1 cellular context compared by ENCODE assay signal in the genomic region with DNA sequence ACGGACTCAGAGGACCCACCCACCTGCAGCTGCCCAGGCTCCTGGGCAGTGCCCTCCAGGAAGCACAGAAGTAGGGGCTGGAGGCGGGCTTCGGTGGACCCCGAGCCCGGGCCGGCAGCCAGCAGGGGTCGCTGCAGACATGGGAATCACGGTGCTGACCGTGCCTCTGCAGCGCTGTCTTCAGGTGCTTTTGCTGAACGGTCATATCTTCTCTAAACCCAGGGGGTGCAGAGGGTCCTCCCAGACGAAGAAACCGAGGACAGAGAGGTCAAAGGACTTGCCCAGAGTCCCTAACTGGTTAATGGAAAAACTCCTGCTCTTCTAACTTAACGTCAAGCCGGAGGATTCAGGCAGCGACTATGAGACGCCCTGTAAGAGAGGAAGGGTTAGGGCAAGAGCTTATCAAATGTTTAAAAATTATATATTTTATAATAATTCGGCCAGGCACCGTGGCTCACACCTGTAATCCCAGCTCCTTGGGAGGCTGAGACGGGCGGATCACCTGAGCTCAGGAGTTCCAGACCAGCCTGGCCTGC.
TF ChIP-seq lines count a peak whose summit lies in the region.

No MANE protein-coding gene starts in this region.

TF ChIP-seq in K562, 482 proteins besides CTCF, POLR2A, EP300 and RAD21 (continues in another document):
- TF ChIP-seq RB1 (IDR thresholded peaks at IDR 0.05; ENCODE audit: low read depth) (peak; percentile 97), ZNF347 (CRISPR knock-in tag; IDR thresholded peaks at IDR 0.05; ENCODE audit: low read depth) (no peak), CREM (IDR thresholded peaks at IDR 0.05; ENCODE audit: low read depth) (peak; percentile 67), HOXB6 (CRISPR knock-in tag; IDR thresholded peaks at IDR 0.05; ENCODE audit: borderline replicate concordance) (no peak), CXXC5 (CRISPR knock-in tag; IDR thresholded peaks at IDR 0.05) (peak; percentile 41; the same call in 1 of the 2 replicates), NFRKB (IDR thresholded peaks at IDR 0.05; ENCODE audit: low read depth) (no peak), SMARCC2 (IDR thresholded peaks at IDR 0.05; ENCODE audit: low read depth) (0 out of 2 replicates have a peak, but pooled peaks have one; percentile 29), ELF2 (CRISPR knock-in tag; IDR thresholded peaks at IDR 0.05) (no peak), MAFK (IDR thresholded peaks at IDR 0.05; ENCODE audit: low read length) (0 out of 2 replicates have a peak, but pooled peaks have one; percentile 29), RCOR1 (IDR thresholded peaks at IDR 0.05; ENCODE audit: borderline replicate concordance in 1 of 2, low read depth in 2 of 2, low read length in 2 of 2) (0 out of 4 replicates have a peak, but pooled peaks of 1 of the 2 experiments have one; percentile 17), KHSRP (IDR thresholded peaks at IDR 0.05) (no peak), C11orf30 (IDR thresholded peaks at IDR 0.05; ENCODE audit: low read depth) (peak; percentile 11; the same call in 1 of the 2 replicates), KLF16 (IDR thresholded peaks at IDR 0.05) (peak; percentile 55; the same call in 1 of the 2 replicates), ZNF41 (CRISPR knock-in tag; conservative IDR thresholded peaks at IDR 0.05) (no peak), YY1 (IDR thresholded peaks at IDR 0.05; ENCODE audit: borderline replicate concordance in 1 of 3, control insufficient read depth in 1 of 3, extremely low read depth in 1 of 3, insufficient read depth in 3 of 3, insufficient read length in 1 of 3, insufficient replicate concordance in 2 of 3, low read depth in 1 of 3, low read length in 2 of 3) (peak in 2 of 3 experiments; percentile 36 to 59), CBX3 (IDR thresholded peaks at IDR 0.05; ENCODE audit: borderline replicate concordance in 1 of 2, low read length in 2 of 2) (0 out of 3 replicates have a peak, but pooled peaks of 1 of the 2 experiments have one; percentile 30), GATAD2A (IDR thresholded peaks at IDR 0.05) (peak; percentile 96; the same call in 1 of the 2 replicates), TFAM (CRISPR knock-in tag; conservative IDR thresholded peaks at IDR 0.05) (no peak), ZNF436 (CRISPR knock-in tag; IDR thresholded peaks at IDR 0.05) (no peak), HNRNPL (IDR thresholded peaks at IDR 0.05; ENCODE audit: low read depth, low read length) (0 out of 2 replicates have a peak, but pooled peaks have one; percentile 68), MAZ (CRISPR knock-in tag; conservative IDR thresholded peaks at IDR 0.05 in 1 of 2, IDR thresholded peaks at IDR 0.05 in 1 of 2) (peak in 1 of 2 experiments; percentile 78; a peak in 3 of 4 replicates), GABPB2 (CRISPR knock-in tag; conservative IDR thresholded peaks at IDR 0.05) (no peak), MYNN (IDR thresholded peaks at IDR 0.05) (peak; percentile 76; the same call in 1 of the 2 replicates), MYNN (CRISPR knock-in tag; IDR thresholded peaks at IDR 0.05) (no peak), HMGN3 (IDR thresholded peaks at IDR 0.05; ENCODE audit: borderline replicate concordance, extremely low read depth, insufficient read length, low read depth, low read length) (peak; percentile 56), ATF7 (IDR thresholded peaks at IDR 0.05) (peak; percentile 55; the same call in 1 of the 2 replicates), SAFB2 (IDR thresholded peaks at IDR 0.05; ENCODE audit: borderline replicate concordance, low read depth, low read length, severe bottlenecking) (no peak)
- TF ChIP-seq, protein P1, sequence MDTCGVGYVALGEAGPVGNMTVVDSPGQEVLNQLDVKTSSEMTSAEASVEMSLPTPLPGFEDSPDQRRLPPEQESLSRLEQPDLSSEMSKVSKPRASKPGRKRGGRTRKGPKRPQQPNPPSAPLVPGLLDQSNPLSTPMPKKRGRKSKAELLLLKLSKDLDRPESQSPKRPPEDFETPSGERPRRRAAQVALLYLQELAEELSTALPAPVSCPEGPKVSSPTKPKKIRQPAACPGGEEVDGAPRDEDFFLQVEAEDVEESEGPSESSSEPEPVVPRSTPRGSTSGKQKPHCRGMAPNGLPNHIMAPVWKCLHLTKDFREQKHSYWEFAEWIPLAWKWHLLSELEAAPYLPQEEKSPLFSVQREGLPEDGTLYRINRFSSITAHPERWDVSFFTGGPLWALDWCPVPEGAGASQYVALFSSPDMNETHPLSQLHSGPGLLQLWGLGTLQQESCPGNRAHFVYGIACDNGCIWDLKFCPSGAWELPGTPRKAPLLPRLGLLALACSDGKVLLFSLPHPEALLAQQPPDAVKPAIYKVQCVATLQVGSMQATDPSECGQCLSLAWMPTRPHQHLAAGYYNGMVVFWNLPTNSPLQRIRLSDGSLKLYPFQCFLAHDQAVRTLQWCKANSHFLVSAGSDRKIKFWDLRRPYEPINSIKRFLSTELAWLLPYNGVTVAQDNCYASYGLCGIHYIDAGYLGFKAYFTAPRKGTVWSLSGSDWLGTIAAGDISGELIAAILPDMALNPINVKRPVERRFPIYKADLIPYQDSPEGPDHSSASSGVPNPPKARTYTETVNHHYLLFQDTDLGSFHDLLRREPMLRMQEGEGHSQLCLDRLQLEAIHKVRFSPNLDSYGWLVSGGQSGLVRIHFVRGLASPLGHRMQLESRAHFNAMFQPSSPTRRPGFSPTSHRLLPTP (IDR thresholded peaks at IDR 0.05; ENCODE audit: borderline replicate concordance, extremely low read depth, insufficient read length): peak; percentile 67
- TF ChIP-seq, protein P2, sequence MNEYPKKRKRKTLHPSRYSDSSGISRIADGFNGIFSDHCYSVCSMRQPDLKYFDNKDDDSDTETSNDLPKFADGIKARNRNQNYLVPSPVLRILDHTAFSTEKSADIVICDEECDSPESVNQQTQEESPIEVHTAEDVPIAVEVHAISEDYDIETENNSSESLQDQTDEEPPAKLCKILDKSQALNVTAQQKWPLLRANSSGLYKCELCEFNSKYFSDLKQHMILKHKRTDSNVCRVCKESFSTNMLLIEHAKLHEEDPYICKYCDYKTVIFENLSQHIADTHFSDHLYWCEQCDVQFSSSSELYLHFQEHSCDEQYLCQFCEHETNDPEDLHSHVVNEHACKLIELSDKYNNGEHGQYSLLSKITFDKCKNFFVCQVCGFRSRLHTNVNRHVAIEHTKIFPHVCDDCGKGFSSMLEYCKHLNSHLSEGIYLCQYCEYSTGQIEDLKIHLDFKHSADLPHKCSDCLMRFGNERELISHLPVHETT (CRISPR knock-in tag; conservative IDR thresholded peaks at IDR 0.05 in 1 of 2, IDR thresholded peaks at IDR 0.05 in 1 of 2): no peak
- TF ChIP-seq, protein P3, sequence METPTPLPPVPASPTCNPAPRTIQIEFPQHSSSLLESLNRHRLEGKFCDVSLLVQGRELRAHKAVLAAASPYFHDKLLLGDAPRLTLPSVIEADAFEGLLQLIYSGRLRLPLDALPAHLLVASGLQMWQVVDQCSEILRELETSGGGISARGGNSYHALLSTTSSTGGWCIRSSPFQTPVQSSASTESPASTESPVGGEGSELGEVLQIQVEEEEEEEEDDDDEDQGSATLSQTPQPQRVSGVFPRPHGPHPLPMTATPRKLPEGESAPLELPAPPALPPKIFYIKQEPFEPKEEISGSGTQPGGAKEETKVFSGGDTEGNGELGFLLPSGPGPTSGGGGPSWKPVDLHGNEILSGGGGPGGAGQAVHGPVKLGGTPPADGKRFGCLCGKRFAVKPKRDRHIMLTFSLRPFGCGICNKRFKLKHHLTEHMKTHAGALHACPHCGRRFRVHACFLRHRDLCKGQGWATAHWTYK (CRISPR knock-in tag; IDR thresholded peaks at IDR 0.05): 0 out of 2 replicates have a peak, but pooled peaks have one; percentile 58
- TF ChIP-seq, protein P4, sequence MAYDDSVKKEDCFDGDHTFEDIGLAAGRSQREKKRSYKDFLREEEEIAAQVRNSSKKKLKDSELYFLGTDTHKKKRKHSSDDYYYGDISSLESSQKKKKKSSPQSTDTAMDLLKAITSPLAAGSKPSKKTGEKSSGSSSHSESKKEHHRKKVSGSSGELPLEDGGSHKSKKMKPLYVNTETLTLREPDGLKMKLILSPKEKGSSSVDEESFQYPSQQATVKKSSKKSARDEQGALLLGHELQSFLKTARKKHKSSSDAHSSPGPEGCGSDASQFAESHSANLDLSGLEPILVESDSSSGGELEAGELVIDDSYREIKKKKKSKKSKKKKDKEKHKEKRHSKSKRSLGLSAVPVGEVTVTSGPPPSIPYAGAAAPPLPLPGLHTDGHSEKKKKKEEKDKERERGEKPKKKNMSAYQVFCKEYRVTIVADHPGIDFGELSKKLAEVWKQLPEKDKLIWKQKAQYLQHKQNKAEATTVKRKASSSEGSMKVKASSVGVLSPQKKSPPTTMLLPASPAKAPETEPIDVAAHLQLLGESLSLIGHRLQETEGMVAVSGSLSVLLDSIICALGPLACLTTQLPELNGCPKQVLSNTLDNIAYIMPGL (CRISPR knock-in tag; IDR thresholded peaks at IDR 0.05): no peak
- TF ChIP-seq, protein P5, sequence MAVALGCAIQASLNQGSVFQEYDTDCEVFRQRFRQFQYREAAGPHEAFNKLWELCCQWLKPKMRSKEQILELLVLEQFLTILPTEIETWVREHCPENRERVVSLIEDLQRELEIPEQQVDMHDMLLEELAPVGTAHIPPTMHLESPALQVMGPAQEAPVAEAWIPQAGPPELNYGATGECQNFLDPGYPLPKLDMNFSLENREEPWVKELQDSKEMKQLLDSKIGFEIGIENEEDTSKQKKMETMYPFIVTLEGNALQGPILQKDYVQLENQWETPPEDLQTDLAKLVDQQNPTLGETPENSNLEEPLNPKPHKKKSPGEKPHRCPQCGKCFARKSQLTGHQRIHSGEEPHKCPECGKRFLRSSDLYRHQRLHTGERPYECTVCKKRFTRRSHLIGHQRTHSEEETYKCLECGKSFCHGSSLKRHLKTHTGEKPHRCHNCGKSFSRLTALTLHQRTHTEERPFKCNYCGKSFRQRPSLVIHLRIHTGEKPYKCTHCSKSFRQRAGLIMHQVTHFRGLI (CRISPR knock-in tag; IDR thresholded peaks at IDR 0.05): no peak
- TF ChIP-seq, protein P6, sequence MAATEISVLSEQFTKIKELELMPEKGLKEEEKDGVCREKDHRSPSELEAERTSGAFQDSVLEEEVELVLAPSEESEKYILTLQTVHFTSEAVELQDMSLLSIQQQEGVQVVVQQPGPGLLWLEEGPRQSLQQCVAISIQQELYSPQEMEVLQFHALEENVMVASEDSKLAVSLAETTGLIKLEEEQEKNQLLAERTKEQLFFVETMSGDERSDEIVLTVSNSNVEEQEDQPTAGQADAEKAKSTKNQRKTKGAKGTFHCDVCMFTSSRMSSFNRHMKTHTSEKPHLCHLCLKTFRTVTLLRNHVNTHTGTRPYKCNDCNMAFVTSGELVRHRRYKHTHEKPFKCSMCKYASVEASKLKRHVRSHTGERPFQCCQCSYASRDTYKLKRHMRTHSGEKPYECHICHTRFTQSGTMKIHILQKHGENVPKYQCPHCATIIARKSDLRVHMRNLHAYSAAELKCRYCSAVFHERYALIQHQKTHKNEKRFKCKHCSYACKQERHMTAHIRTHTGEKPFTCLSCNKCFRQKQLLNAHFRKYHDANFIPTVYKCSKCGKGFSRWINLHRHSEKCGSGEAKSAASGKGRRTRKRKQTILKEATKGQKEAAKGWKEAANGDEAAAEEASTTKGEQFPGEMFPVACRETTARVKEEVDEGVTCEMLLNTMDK (IDR thresholded peaks at IDR 0.05; ENCODE audit: borderline replicate concordance, insufficient read depth, low read depth, low read length, poor library complexity, severe bottlenecking): peak; percentile 60
- TF ChIP-seq, protein P7, sequence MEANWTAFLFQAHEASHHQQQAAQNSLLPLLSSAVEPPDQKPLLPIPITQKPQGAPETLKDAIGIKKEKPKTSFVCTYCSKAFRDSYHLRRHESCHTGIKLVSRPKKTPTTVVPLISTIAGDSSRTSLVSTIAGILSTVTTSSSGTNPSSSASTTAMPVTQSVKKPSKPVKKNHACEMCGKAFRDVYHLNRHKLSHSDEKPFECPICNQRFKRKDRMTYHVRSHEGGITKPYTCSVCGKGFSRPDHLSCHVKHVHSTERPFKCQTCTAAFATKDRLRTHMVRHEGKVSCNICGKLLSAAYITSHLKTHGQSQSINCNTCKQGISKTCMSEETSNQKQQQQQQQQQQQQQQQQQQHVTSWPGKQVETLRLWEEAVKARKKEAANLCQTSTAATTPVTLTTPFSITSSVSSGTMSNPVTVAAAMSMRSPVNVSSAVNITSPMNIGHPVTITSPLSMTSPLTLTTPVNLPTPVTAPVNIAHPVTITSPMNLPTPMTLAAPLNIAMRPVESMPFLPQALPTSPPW (CRISPR knock-in tag; IDR thresholded peaks at IDR 0.05): peak; percentile 39; the same call in 1 of the 2 replicates
- TF ChIP-seq, protein P8, sequence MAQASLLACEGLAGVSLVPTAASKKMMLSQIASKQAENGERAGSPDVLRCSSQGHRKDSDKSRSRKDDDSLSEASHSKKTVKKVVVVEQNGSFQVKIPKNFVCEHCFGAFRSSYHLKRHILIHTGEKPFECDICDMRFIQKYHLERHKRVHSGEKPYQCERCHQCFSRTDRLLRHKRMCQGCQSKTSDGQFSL (CRISPR knock-in tag; IDR thresholded peaks at IDR 0.05): no peak
- TF ChIP-seq, protein P8 (tag; IDR thresholded peaks at IDR 0.05): no peak
- TF ChIP-seq, protein P9, sequence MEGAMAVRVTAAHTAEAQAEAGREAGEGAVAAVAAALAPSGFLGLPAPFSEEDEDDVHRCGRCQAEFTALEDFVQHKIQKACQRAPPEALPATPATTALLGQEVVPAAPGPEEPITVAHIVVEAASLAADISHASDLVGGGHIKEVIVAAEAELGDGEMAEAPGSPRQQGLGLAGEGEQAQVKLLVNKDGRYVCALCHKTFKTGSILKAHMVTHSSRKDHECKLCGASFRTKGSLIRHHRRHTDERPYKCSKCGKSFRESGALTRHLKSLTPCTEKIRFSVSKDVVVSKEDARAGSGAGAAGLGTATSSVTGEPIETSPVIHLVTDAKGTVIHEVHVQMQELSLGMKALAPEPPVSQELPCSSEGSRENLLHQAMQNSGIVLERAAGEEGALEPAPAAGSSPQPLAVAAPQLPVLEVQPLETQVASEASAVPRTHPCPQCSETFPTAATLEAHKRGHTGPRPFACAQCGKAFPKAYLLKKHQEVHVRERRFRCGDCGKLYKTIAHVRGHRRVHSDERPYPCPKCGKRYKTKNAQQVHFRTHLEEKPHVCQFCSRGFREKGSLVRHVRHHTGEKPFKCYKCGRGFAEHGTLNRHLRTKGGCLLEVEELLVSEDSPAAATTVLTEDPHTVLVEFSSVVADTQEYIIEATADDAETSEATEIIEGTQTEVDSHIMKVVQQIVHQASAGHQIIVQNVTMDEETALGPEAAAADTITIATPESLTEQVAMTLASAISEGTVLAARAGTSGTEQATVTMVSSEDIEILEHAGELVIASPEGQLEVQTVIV (CRISPR knock-in tag; IDR thresholded peaks at IDR 0.05; ENCODE audit: borderline replicate concordance): no peak
- TF ChIP-seq, protein P10, sequence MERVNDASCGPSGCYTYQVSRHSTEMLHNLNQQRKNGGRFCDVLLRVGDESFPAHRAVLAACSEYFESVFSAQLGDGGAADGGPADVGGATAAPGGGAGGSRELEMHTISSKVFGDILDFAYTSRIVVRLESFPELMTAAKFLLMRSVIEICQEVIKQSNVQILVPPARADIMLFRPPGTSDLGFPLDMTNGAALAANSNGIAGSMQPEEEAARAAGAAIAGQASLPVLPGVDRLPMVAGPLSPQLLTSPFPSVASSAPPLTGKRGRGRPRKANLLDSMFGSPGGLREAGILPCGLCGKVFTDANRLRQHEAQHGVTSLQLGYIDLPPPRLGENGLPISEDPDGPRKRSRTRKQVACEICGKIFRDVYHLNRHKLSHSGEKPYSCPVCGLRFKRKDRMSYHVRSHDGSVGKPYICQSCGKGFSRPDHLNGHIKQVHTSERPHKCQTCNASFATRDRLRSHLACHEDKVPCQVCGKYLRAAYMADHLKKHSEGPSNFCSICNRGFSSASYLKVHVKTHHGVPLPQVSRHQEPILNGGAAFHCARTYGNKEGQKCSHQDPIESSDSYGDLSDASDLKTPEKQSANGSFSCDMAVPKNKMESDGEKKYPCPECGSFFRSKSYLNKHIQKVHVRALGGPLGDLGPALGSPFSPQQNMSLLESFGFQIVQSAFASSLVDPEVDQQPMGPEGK (CRISPR knock-in tag; IDR thresholded peaks at IDR 0.05; ENCODE audit: borderline replicate concordance): no peak
